Comparison of ENCODE assay signal across 8 cellular contexts in genomic region chr7:80135306-80136104, GRCh38.
DNase-seq lines count a peak whose midpoint lies in the region; ATAC-seq and TF ChIP-seq lines count a peak whose summit lies in the region.

No MANE protein-coding gene starts in this region.

- DNase-seq in AG20443 (ENCODE audit: low spot score) (peak; percentile 51), NCI-H2107 (lab: John Stamatoyannopoulos, UW) (peak; percentile 14), head of caudate nucleus (peak in 36 of 42 donors; percentile 20 to 78 (median 48)), putamen (ENCODE audit: low spot score) (no peak)
- peak; percentile 11 for DNase-seq in activated naive CD4-positive, alpha-beta T cell treated with anti-CD3 and anti-CD28 coated beads, Interleukin-2, amount 50 U/mL, for 16 hours

- H3K36me3 ChIP-seq in neutrophil, result no peaks in the 10 kb centered on the region

- intact Hi-C loops in head of caudate nucleus (cut with DNase I), result loop anchor here (2.0 to 10.0 kb wide), 2 partner anchors 49 to 153 kb away; no protein-coding TSS in a partner anchor

- ATAC-seq in GM19035 (IDR thresholded peaks at IDR 0.05; ENCODE audit: unreplicated experiment) (peak; percentile 19), GM21528 (IDR thresholded peaks at IDR 0.05; ENCODE audit: low FRiP score, unreplicated experiment) (no peak)

- H3K9me3 ChIP-seq in neutrophil, result no peaks in the 10 kb centered on the region

- H3K27me3 ChIP-seq in neutrophil, result peaks cover 74% of the 10 kb centered on the region

- no peak overlapping the region for H3K27ac ChIP-seq in neutrophil

- peaks cover 10 to 20% of the 10 kb centered on the region in 2 experiments for H3K4me1 ChIP-seq in neutrophil (ENCODE audit: control insufficient read depth in 1 of 2, insufficient read depth in 1 of 2, low read depth in 1 of 2, low read length in 1 of 2)

- TF ChIP-seq CTCF in neutrophil (IDR thresholded peaks at IDR 0.05), result no peak

- peak overlapping the region; percentile 45 to 68 for H3K4me3 ChIP-seq in neutrophil (ENCODE audit: low read depth in 1 of 2, low read length in 1 of 2)
